In the genomic region with DNA sequence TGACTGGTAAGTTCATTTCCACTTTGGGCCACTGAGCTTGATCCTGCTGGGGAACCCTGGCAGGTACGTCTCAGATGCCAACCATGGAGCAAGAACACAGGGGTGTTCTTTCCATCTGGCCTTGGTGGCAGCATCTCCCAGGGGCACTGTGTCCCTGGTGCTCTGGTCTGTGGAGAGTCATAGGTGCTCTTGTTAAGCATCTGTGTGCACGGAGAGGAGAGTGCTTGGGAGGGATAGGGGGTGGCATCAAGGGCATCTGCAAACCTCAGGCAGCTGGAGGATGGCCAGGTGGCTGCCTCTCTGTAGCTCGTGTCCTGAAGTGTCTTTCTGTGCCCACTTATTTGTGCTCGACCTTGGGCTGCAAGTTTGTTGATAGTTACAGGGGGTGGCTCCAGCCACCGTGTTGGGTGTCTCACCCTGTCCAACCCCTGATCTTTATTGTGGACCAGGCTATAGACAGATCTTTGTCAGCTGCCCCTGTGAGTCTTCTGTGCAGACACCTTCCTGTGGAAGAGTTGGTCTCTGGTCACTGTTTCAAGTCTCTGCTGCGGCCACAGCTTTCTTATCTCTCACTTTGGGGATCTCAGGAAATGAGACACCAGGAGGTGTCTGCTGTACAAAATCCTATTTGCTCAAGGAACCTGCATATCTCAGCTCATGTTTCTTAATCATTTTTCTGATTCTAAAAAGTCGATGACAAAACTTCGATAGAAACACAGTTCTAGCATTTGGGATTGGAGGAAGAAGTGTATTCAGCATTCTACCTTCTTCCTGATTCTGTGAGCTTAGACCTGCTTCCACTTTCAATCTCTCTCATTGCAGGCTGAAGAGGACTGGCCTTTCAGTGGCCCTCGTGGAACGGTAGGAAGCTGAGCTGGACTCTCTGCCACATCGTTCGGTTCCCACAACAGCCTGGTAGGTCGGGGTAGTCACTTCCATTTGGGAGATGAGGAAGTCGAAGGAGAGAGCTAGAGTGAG, we compare ENCODE assay signal across 1 cellular context.
TF ChIP-seq lines count a peak whose summit lies in the region.

No MANE protein-coding gene starts in this region.

TF ChIP-seq in K562, 482 proteins besides CTCF, POLR2A, EP300 and RAD21 (continued from another document and continues in another):
- TF ChIP-seq, protein P1, sequence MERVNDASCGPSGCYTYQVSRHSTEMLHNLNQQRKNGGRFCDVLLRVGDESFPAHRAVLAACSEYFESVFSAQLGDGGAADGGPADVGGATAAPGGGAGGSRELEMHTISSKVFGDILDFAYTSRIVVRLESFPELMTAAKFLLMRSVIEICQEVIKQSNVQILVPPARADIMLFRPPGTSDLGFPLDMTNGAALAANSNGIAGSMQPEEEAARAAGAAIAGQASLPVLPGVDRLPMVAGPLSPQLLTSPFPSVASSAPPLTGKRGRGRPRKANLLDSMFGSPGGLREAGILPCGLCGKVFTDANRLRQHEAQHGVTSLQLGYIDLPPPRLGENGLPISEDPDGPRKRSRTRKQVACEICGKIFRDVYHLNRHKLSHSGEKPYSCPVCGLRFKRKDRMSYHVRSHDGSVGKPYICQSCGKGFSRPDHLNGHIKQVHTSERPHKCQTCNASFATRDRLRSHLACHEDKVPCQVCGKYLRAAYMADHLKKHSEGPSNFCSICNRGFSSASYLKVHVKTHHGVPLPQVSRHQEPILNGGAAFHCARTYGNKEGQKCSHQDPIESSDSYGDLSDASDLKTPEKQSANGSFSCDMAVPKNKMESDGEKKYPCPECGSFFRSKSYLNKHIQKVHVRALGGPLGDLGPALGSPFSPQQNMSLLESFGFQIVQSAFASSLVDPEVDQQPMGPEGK (CRISPR knock-in tag; IDR thresholded peaks at IDR 0.05; ENCODE audit: borderline replicate concordance) = no peak
- no peak for TF ChIP-seq SREBF1 (IDR thresholded peaks at IDR 0.05; ENCODE audit: borderline replicate concordance, low read depth, low read length)
- TF ChIP-seq, protein P2, sequence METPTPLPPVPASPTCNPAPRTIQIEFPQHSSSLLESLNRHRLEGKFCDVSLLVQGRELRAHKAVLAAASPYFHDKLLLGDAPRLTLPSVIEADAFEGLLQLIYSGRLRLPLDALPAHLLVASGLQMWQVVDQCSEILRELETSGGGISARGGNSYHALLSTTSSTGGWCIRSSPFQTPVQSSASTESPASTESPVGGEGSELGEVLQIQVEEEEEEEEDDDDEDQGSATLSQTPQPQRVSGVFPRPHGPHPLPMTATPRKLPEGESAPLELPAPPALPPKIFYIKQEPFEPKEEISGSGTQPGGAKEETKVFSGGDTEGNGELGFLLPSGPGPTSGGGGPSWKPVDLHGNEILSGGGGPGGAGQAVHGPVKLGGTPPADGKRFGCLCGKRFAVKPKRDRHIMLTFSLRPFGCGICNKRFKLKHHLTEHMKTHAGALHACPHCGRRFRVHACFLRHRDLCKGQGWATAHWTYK (CRISPR knock-in tag; IDR thresholded peaks at IDR 0.05) = peak; percentile 75
- peak; percentile 76; the same call in 1 of the 2 replicates for TF ChIP-seq ZNF589 (CRISPR knock-in tag; IDR thresholded peaks at IDR 0.05; ENCODE audit: low read depth)
- TF ChIP-seq SRSF1 (IDR thresholded peaks at IDR 0.05; ENCODE audit: low read depth, low read length) = no peak
- 0 out of 2 replicates have a peak, but pooled peaks have one; percentile 40 for TF ChIP-seq CBFA2T3 (IDR thresholded peaks at IDR 0.05)
- TF ChIP-seq CHD2 (IDR thresholded peaks at IDR 0.05; ENCODE audit: low read depth, low read length) = no peak
- TF ChIP-seq LEF1 (IDR thresholded peaks at IDR 0.05) = 0 out of 2 replicates have a peak, but pooled peaks have one; percentile 37
- peak; percentile 18 for TF ChIP-seq TBP (optimal IDR thresholded peaks at IDR 0.05; ENCODE audit: low read depth, low read length)
- no peak for TF ChIP-seq CBX5 (IDR thresholded peaks at IDR 0.05; ENCODE audit: borderline replicate concordance, low read depth)
- TF ChIP-seq, protein P3, sequence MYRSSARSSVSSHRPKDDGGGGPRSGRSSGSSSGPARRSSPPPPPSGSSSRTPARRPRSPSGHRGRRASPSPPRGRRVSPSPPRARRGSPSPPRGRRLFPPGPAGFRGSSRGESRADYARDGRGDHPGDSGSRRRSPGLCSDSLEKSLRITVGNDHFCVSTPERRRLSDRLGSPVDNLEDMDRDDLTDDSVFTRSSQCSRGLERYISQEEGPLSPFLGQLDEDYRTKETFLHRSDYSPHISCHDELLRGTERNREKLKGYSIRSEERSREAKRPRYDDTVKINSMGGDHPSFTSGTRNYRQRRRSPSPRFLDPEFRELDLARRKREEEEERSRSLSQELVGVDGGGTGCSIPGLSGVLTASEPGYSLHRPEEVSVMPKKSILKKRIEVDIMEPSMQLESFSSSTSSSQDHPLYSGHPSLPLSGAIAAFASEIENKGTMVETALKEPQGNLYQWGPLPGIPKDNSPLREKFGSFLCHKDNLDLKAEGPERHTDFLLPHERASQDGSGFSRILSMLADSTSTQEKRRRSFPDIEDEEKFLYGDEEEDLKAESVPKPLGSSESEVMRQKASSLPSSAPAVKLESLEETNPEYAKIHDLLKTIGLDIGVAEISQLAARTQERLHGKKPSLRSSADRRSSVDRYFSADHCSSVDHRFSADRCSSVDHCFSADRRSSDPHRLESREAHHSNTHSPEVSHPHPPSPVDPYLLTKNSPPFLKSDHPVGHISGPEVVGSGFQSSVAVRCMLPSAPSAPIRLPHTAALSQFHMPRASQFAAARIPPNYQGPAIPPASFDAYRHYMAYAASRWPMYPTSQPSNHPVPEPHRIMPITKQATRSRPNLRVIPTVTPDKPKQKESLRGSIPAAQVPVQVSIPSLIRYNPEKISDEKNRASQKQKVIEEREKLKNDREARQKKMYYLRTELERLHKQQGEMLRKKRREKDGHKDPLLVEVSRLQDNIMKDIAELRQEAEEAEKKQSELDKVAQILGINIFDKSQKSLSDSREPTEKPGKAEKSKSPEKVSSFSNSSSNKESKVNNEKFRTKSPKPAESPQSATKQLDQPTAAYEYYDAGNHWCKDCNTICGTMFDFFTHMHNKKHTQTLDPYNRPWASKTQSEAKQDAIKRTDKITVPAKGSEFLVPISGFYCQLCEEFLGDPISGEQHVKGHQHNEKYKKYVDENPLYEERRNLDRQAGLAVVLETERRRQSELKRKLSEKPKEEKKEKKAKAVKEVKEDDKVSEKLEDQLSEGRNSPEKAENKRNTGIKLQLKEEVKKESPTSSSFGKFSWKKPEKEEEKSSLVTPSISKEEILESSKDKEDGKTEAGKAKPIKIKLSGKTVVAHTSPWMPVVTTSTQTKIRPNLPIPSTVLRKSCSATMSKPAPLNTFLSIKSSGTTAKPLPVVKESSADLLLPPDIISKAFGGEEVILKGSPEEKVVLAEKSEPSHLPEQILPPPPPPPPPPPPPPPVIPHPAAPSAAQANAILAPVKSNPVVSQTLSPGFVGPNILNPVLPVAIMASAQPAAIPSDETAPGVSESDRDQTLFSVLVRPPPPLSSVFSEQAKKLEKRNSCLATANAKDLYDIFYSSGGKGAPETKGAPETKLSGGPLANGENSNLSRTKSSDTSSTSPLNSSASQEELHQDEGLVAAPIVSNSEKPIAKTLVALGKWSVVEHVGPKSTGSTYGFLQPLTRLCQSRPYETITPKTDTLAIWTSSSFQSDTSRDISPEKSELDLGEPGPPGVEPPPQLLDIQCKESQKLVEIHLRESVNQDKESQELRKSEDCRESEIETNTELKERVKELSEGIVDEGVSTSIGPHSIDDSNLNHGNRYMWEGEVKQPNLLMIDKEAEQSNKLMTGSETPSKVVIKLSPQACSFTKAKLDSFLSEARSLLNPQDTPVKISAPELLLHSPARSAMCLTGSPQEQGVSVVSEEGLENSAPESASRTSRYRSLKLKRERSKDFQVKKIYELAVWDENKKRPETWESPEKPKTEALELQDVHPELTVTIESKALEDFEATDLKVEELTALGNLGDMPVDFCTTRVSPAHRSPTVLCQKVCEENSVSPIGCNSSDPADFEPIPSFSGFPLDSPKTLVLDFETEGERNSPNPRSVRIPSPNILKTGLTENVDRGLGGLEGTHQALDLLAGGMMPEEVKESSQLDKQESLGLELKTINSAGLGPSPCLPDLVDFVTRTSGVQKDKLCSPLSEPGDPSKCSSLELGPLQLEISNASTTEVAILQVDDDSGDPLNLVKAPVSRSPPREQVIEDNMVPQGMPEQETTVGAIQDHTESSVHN (IDR thresholded peaks at IDR 0.05; ENCODE audit: borderline replicate concordance in 1 of 2, low read depth in 1 of 2) = no peak; a peak in 1 of 4 replicates
- no peak for TF ChIP-seq ZNF398 (CRISPR knock-in tag; IDR thresholded peaks at IDR 0.05)
- no peak for TF ChIP-seq ZNF316 (IDR thresholded peaks at IDR 0.05)
- TF ChIP-seq ZNF175 (CRISPR knock-in tag; IDR thresholded peaks at IDR 0.05; ENCODE audit: low read depth) = peak; percentile 57; the same call in 1 of the 2 replicates
- no peak for TF ChIP-seq CBX8 (IDR thresholded peaks at IDR 0.05; ENCODE audit: borderline replicate concordance, extremely low read depth, low read depth, low read length, poor library complexity, severe bottlenecking)
- TF ChIP-seq STAG1 (CRISPR knock-in tag; IDR thresholded peaks at IDR 0.05; ENCODE audit: borderline replicate concordance) = no peak
- no peak for TF ChIP-seq POLR2B (IDR thresholded peaks at IDR 0.05; ENCODE audit: low read depth, partially characterized antibody)
- TF ChIP-seq NR4A1 (CRISPR knock-in tag; IDR thresholded peaks at IDR 0.05) = peak; percentile 67; the same call in 1 of the 2 replicates
- TF ChIP-seq NR4A1 (tag; IDR thresholded peaks at IDR 0.05) = no peak
- TF ChIP-seq RCOR1 (IDR thresholded peaks at IDR 0.05; ENCODE audit: borderline replicate concordance in 1 of 2, low read depth in 2 of 2, low read length in 2 of 2) = peak in 1 of 2 experiments; percentile 67; a peak in 2 of 4 replicates
- TF ChIP-seq, protein P4, sequence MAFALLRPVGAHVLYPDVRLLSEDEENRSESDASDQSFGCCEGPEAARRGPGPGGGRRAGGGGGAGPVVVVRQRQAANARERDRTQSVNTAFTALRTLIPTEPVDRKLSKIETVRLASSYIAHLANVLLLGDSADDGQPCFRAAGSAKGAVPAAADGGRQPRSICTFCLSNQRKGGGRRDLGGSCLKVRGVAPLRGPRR (CRISPR knock-in tag; IDR thresholded peaks at IDR 0.05) = no peak
- no peak for TF ChIP-seq ZNF507 (tag; conservative IDR thresholded peaks at IDR 0.05)
- peak; percentile 59 for TF ChIP-seq SMAD4 (CRISPR knock-in tag; conservative IDR thresholded peaks at IDR 0.05)
- TF ChIP-seq CUX1 (CRISPR knock-in tag; IDR thresholded peaks at IDR 0.05) = peak; percentile 29; the same call in 1 of the 2 replicates
- TF ChIP-seq PTTG1 (tag; IDR thresholded peaks at IDR 0.05; ENCODE audit: low read depth) = 0 out of 2 replicates have a peak, but pooled peaks have one; percentile 33
- peak; percentile 78; the same call in 1 of the 2 replicates for TF ChIP-seq ZNF644 (tag; IDR thresholded peaks at IDR 0.05; ENCODE audit: low read depth)
- no peak for TF ChIP-seq KLF10 (CRISPR knock-in tag; IDR thresholded peaks at IDR 0.05)
- TF ChIP-seq ETS2 (tag; IDR thresholded peaks at IDR 0.05; ENCODE audit: borderline replicate concordance, poor library complexity, severe bottlenecking) = no peak
- TF ChIP-seq HDAC8 (tag; IDR thresholded peaks at IDR 0.05) = no peak
- no peak for TF ChIP-seq ZNF551 (CRISPR knock-in tag; IDR thresholded peaks at IDR 0.05)
- TF ChIP-seq MBD2 (IDR thresholded peaks at IDR 0.05; ENCODE audit: borderline replicate concordance, low read depth) = no peak
- TF ChIP-seq TAL1 (IDR thresholded peaks at IDR 0.05) = no peak
- TF ChIP-seq, protein P5, sequence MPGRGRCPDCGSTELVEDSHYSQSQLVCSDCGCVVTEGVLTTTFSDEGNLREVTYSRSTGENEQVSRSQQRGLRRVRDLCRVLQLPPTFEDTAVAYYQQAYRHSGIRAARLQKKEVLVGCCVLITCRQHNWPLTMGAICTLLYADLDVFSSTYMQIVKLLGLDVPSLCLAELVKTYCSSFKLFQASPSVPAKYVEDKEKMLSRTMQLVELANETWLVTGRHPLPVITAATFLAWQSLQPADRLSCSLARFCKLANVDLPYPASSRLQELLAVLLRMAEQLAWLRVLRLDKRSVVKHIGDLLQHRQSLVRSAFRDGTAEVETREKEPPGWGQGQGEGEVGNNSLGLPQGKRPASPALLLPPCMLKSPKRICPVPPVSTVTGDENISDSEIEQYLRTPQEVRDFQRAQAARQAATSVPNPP (IDR thresholded peaks at IDR 0.05; ENCODE audit: borderline replicate concordance, insufficient read depth, insufficient read length) = no peak
